1 cellular context compared by ENCODE assay signal in genomic region chr7:6447589-6448210, GRCh38.
TF ChIP-seq lines count a peak whose summit lies in the region.

Gene DAGLB, minus strand, starts transcription at chr7:6447954. Its CDS starts 112 bp downstream, at chr7:6447842.

TF ChIP-seq in HepG2, 621 proteins besides CTCF, POLR2A, EP300 and RAD21 (continued from another document and continues in another):
- TF ChIP-seq NFAT5 (CRISPR knock-in tag; IDR thresholded peaks at IDR 0.05) (peak; percentile 74; the same call in 1 of the 2 replicates), RBFOX2 (IDR thresholded peaks at IDR 0.05; ENCODE audit: low read depth, low read length) (peak; percentile 90), ZNF644 (CRISPR knock-in tag; IDR thresholded peaks at IDR 0.05; ENCODE audit: low read depth) (no peak), ZNF451 (CRISPR knock-in tag; IDR thresholded peaks at IDR 0.05) (no peak), FLYWCH1 (CRISPR knock-in tag; IDR thresholded peaks at IDR 0.05) (no peak), ETV6 (CRISPR knock-in tag; conservative IDR thresholded peaks at IDR 0.05) (no peak), ZNF333 (CRISPR knock-in tag; IDR thresholded peaks at IDR 0.05; ENCODE audit: borderline replicate concordance) (no peak), TIGD3 (CRISPR knock-in tag; IDR thresholded peaks at IDR 0.05; ENCODE audit: borderline replicate concordance) (no peak), ZSCAN9 (CRISPR knock-in tag; IDR thresholded peaks at IDR 0.05; ENCODE audit: borderline replicate concordance) (no peak), HOXA9 (CRISPR knock-in tag; IDR thresholded peaks at IDR 0.05; ENCODE audit: borderline replicate concordance) (no peak), AHR (CRISPR knock-in tag; IDR thresholded peaks at IDR 0.05) (no peak), ZBTB7B (CRISPR knock-in tag; IDR thresholded peaks at IDR 0.05) (no peak; the same call in 1 of the 2 replicates), SP1 (IDR thresholded peaks at IDR 0.05) (no peak), SP1 (CRISPR knock-in tag; IDR thresholded peaks at IDR 0.05) (no peak), KLF6 (CRISPR knock-in tag; IDR thresholded peaks at IDR 0.05) (no peak), ZBTB10 (CRISPR knock-in tag; IDR thresholded peaks at IDR 0.05; ENCODE audit: borderline replicate concordance) (0 out of 2 replicates have a peak, but pooled peaks have one; percentile 41), ZSCAN20 (CRISPR knock-in tag; IDR thresholded peaks at IDR 0.05; ENCODE audit: borderline replicate concordance) (no peak), NCOA2 (CRISPR knock-in tag; IDR thresholded peaks at IDR 0.05) (no peak), RFX1 (IDR thresholded peaks at IDR 0.05) (no peak), NR2C2 (CRISPR knock-in tag; IDR thresholded peaks at IDR 0.05; ENCODE audit: borderline replicate concordance) (peak; percentile 10; the same call in 1 of the 2 replicates), SNAPC4 (CRISPR knock-in tag; IDR thresholded peaks at IDR 0.05) (peak; percentile 69; the same call in 1 of the 2 replicates), GMEB1 (CRISPR knock-in tag; IDR thresholded peaks at IDR 0.05; ENCODE audit: borderline replicate concordance) (peak; percentile 78; the same call in 1 of the 2 replicates), ZNF788 (CRISPR knock-in tag; IDR thresholded peaks at IDR 0.05; ENCODE audit: borderline replicate concordance) (no peak), CHD2 (IDR thresholded peaks at IDR 0.05; ENCODE audit: low read depth, low read length) (no peak), RELA (CRISPR knock-in tag; IDR thresholded peaks at IDR 0.05) (no peak), ZNF432 (CRISPR knock-in tag; IDR thresholded peaks at IDR 0.05; ENCODE audit: borderline replicate concordance) (no peak), ZNF512 (CRISPR knock-in tag; IDR thresholded peaks at IDR 0.05) (no peak), ZNF746 (CRISPR knock-in tag; IDR thresholded peaks at IDR 0.05) (no peak), ZNF331 (CRISPR knock-in tag; IDR thresholded peaks at IDR 0.05) (no peak), SP2 (CRISPR knock-in tag; IDR thresholded peaks at IDR 0.05) (no peak), ZNF777 (CRISPR knock-in tag; IDR thresholded peaks at IDR 0.05) (peak; percentile 55; the same call in 1 of the 2 replicates), NFYC (CRISPR knock-in tag; IDR thresholded peaks at IDR 0.05) (no peak), ZNF83 (CRISPR knock-in tag; IDR thresholded peaks at IDR 0.05; ENCODE audit: borderline replicate concordance) (no peak), STAT6 (CRISPR knock-in tag; IDR thresholded peaks at IDR 0.05; ENCODE audit: borderline replicate concordance) (no peak), ATF1 (CRISPR knock-in tag; IDR thresholded peaks at IDR 0.05) (no peak), ZNF569 (CRISPR knock-in tag; IDR thresholded peaks at IDR 0.05; ENCODE audit: borderline replicate concordance) (no peak), ZNF335 (CRISPR knock-in tag; IDR thresholded peaks at IDR 0.05) (no peak), NR0B2 (CRISPR knock-in tag; IDR thresholded peaks at IDR 0.05) (0 out of 2 replicates have a peak, but pooled peaks have one; percentile 52)
